23 cellular contexts compared by ENCODE assay signal in genomic region chr5:55316289-55316688, GRCh38.
"Had no signal": no experiment of that assay in that cellular context is flagged by ENCODE, and none has a peak within 500 bp of the region (broad histone marks: within the 10 kb centered on the region; RNA-seq: fewer than 3 reads in every experiment).

No MANE protein-coding gene starts in this region.

- H3K27ac ChIP-seq: body of pancreas, cardiac muscle cell, esophagus muscularis mucosa, prostate gland, thoracic aorta had no signal

- H3K9me3 Mint-ChIP-seq: natural killer cell treated with Interleukin-12 subunit alpha and Interleukin-12 subunit beta and Interleukin-15 and Interleukin-18, amount 100 ng/mL, for 72 hours; T-cell; type B pancreatic cell had no signal

- H3K4me3 Mint-ChIP-seq: activated CD4-positive, alpha-beta T cell treated with anti-CD3 and anti-CD28 coated beads for 36 hours; natural killer cell treated with Interleukin-12 subunit alpha and Interleukin-12 subunit beta and Interleukin-15 and Interleukin-18, amount 100 ng/mL, for 72 hours; T-cell; type B pancreatic cell; WTC11 had no signal

- H3K9me3 ChIP-seq: body of pancreas, esophagus muscularis mucosa, prostate gland, thoracic aorta had no signal

- H3K36me3 ChIP-seq: cardiac muscle cell, prostate gland, thoracic aorta had no signal

- H3K27me3 ChIP-seq: body of pancreas, cardiac muscle cell, esophagus muscularis mucosa had no signal

- H3K27me3 Mint-ChIP-seq: activated CD4-positive, alpha-beta T cell treated with anti-CD3 and anti-CD28 coated beads for 36 hours; natural killer cell treated with Interleukin-12 subunit alpha and Interleukin-12 subunit beta and Interleukin-15 and Interleukin-18, amount 100 ng/mL, for 72 hours; T-cell; type B pancreatic cell had no signal

- DNase-seq: activated CD4-positive, alpha-beta T cell treated with anti-CD3 and anti-CD28 coated beads for 36 hours; activated CD4-positive, alpha-beta T cell treated with anti-CD3 and anti-CD28 coated beads, Interleukin-2, amount 50 U/mL, for 4 hours; activated naive CD4-positive, alpha-beta T cell treated with Interleukin-2 at 50 U/mL for 16 hours; anterior cingulate cortex; body of pancreas; effector CD8-positive, alpha-beta T cell; glutamatergic neuron; hippocampal formation; kidney glomerular epithelial cell; left ventricle myocardium superior; mammary epithelial cell; stimulated activated CD4-positive, alpha-beta T cell treated with anti-CD3 and anti-CD28 coated beads, Interleukin-2, amount 100 ng/mL, for 48 hours; stimulated activated CD8-positive, alpha-beta memory T cell treated with anti-CD3 and anti-CD28 coated beads, Interleukin-4, amount 100 ng/mL, for 48 hours; stimulated activated naive CD4-positive, alpha-beta T cell treated with Interleukin-2 at 50 U/mL for 16 hours; T-cell had no signal

- H3K27ac Mint-ChIP-seq: activated CD4-positive, alpha-beta T cell treated with anti-CD3 and anti-CD28 coated beads for 36 hours; natural killer cell treated with Interleukin-12 subunit alpha and Interleukin-12 subunit beta and Interleukin-15 and Interleukin-18, amount 100 ng/mL, for 72 hours; T-cell; type B pancreatic cell had no signal

- ATAC-seq: activated CD4-positive, alpha-beta T cell treated with anti-CD3 and anti-CD28 coated beads for 36 hours; body of pancreas; left ventricle myocardium superior; natural killer cell treated with Interleukin-12 subunit alpha and Interleukin-12 subunit beta and Interleukin-15 and Interleukin-18, amount 100 ng/mL, for 72 hours; T-cell; WTC11 had no signal

- H3K4me3 ChIP-seq: body of pancreas, cardiac muscle cell, esophagus muscularis mucosa, prostate gland, thoracic aorta had no signal

- FAIRE-seq: frontal cortex had no signal
